In the genomic region with DNA sequence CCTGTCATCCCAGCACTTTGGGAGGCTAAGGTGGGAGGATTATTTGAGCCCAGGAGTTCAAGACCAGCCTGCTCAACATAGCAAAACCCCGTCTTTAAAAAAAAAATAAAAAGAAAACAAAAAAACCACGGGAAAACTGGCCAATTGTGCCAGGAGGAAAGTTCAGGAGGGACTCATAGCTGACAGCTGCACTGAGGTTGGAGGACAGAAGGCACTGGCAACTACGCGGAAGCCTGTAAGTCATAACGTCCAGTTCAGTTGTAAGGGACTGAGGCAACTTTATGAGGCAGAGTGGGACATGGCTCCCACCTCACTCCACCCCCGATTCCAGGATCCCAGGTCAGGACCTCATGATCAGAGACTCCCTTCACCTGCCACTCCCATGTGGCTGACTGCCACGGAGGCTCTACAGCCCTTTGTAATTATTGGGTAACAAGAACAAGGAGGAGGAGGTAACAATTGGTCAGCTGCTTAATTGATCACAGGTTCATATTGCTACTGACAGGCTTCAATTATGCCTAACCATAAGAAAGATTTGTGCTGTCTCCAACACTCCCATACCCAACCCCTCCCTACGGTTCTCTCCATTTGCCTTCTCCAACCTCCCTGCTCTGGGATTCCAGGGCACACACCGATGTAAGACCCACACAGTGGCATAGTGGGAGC, we compare ENCODE assay signal across 25 cellular contexts. TPM values are rescaled to one million over a fixed set of nuclear protein-coding genes. Genes with fewer than 3 reads are reported as not detected.
"Had no signal": no experiment of that assay in that cellular context is flagged by ENCODE, and none has a peak within 500 bp of the region (broad histone marks: within the 10 kb centered on the region; RNA-seq: fewer than 3 reads in every experiment).

No MANE protein-coding gene starts in this region.

- DNase-seq: activated CD4-positive, alpha-beta T cell treated with anti-CD3 and anti-CD28 coated beads for 36 hours; activated CD4-positive, alpha-beta T cell treated with anti-CD3 and anti-CD28 coated beads, Interleukin-2, amount 50 U/mL, for 4 hours; activated CD8-positive, alpha-beta memory T cell treated with anti-CD3 and anti-CD28 coated beads, Interleukin-2, amount 50 U/mL, for 48 hours; activated naive CD4-positive, alpha-beta T cell; activated T-cell treated with anti-CD3 and anti-CD28 coated beads, Interleukin-2, amount 50 U/mL, for 4 hours; glutamatergic neuron; immature natural killer cell; lower lobe of right lung; mesendoderm; naive thymus-derived CD8-positive, alpha-beta T cell; stimulated activated CD4-positive, alpha-beta T cell treated with anti-CD3 and anti-CD28 coated beads, Interleukin-12 subunit alpha, Interleukin-12 subunit beta, amount 100 ng/mL, for 4 hours; stimulated activated CD4-positive, alpha-beta T cell treated with anti-CD3 and anti-CD28 coated beads, Interleukin-4, amount 100 ng/mL, for 4 hours; substantia nigra; thyroid gland; upper lobe of right lung had no signal

- ATAC-seq: activated CD4-positive, alpha-beta T cell treated with anti-CD3 and anti-CD28 coated beads for 36 hours; activated T-cell treated with anti-CD3 and anti-CD28 coated beads, Interleukin-2, amount 50 U/mL, for 4 hours; left lobe of liver; lower lobe of right lung; naive thymus-derived CD8-positive, alpha-beta T cell; upper lobe of right lung; WTC11 had no signal

RNA-seq across cellular contexts. Expression of gene CCL24, which starts 1.9 kb away (rescaled TPM):
- total RNA-seq: activated CD4-positive, alpha-beta T cell treated with anti-CD3 and anti-CD28 coated beads for 36 hours; activated CD8-positive, alpha-beta memory T cell treated with anti-CD3 and anti-CD28 coated beads for 36 hours; activated T-cell treated with anti-CD3 and anti-CD28 coated beads, Interleukin-2, amount 50 U/mL, for 4 hours; activated T-helper 2 cell treated with anti-CD3 and anti-CD28 coated beads, Interferon-gamma antibody, Interleukin-2, Interleukin-4, amounts not matched to agents 10 μg/mL and 5 μg/mL and 100 μg/mL, durations not matched to agents 14 hours and 24 hours and 36 hours; astrocyte; frontal cortex; hepatocyte; kidney epithelial cell; naive thymus-derived CD8-positive, alpha-beta T cell; osteocyte; prostate gland; thyroid gland; WTC11 had no signal
- polyA plus RNA-seq: hepatocyte; immature natural killer cell; naive thymus-derived CD8-positive, alpha-beta T cell had no signal

RNA-seq across cellular contexts. Expression of gene CCL26, which starts 43.5 kb away (rescaled TPM):
- total RNA-seq: activated CD8-positive, alpha-beta memory T cell treated with anti-CD3 and anti-CD28 coated beads for 36 hours; activated T-cell treated with anti-CD3 and anti-CD28 coated beads, Interleukin-2, amount 50 U/mL, for 4 hours; astrocyte; frontal cortex; kidney epithelial cell; left lobe of liver; lower lobe of right lung; naive thymus-derived CD8-positive, alpha-beta T cell; osteocyte; prostate gland; thyroid gland had no signal
- polyA plus RNA-seq: immature natural killer cell; naive thymus-derived CD8-positive, alpha-beta T cell had no signal
